Comparison of ENCODE assay signal across 9 cellular contexts in the genomic region with DNA sequence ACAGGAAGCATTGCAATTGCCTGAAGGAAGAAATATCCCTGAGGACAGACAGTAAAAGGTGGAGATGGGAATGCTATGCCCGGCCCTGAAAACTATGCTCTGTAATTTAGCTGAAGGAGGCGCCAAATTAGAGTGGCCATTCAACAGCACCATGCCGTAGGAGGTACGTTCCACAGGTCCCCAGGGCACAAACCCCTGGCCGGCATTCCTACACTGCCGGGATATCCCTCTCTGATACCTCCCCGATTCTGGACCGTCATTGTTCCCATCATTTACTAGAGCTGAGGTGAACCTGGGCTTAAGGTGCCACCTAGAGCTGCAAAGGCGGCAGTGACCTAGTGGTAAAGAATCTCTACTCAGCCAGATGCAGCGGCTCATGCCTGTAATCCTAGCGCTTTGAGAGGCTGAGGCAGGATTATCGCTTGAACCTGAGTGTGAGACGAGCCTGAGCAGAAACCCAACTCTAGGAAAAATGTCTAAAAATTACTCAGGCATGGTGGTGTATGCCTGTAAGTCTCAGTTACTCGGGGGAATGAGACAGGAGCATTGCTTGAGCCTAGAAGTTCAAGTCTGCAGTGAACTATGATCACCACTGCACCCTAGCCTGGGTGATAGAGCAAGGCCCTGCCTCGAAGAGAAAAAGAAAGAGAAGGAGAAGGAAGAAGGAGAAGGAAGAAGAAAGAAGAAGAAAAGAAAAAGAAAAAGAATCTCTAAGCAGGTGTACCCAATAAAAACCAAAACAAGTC. TPM values are rescaled to one million over a fixed set of nuclear protein-coding genes. Genes with fewer than 3 reads are reported as not detected.
DNase-seq lines count a peak whose midpoint lies in the region; ATAC-seq and TF ChIP-seq lines count a peak whose summit lies in the region.
"Had no signal": no experiment of that assay in that cellular context is flagged by ENCODE, and none has a peak within 500 bp of the region (broad histone marks: within the 10 kb centered on the region; RNA-seq: fewer than 3 reads in every experiment).

No MANE protein-coding gene starts in this region.

- ATAC-seq in GM18502 (IDR thresholded peaks at IDR 0.05; ENCODE audit: poor library complexity, unreplicated experiment): no peak
- ATAC-seq in HG02759 (IDR thresholded peaks at IDR 0.05; ENCODE audit: unreplicated experiment): no peak

- intact Hi-C loops in spleen (cut with DNase I; ENCODE audit: low total_unique reads): no loop called here

- H3K79me2 ChIP-seq in ACC112 (ENCODE audit: control insufficient read depth, insufficient read depth, low read length, unreplicated experiment): no peaks in the 10 kb centered on the region

- peak overlapping the region; percentile 58; the same call in 1 of the 2 replicates for H3K4me3 ChIP-seq in ACC112 (ENCODE audit: low read depth, low read length)
- H3K4me3 ChIP-seq in spleen: no peak overlapping the region
- H3K4me3 ChIP-seq: adrenal gland had no signal

- H3K27ac ChIP-seq in ACC112 (ENCODE audit: low read depth, low read length) (no peak overlapping the region), spleen (no peak overlapping the region)
- H3K27ac ChIP-seq: adrenal gland had no signal

- WGBS in spleen, 5 donors: 54 to 62% (median 56%) methylated on average over 15 of the region's 15 CpGs

- H2AFZ ChIP-seq in ACC112 (ENCODE audit: low read length, unreplicated experiment): peak overlapping the region; percentile 93

- no peak for TF ChIP-seq POLR2A in spleen (IDR thresholded peaks at IDR 0.05)

- H3K27me3 ChIP-seq in ACC112 (ENCODE audit: insufficient read depth, low read length) (no peaks in the 10 kb centered on the region), spleen (replicated peaks in 1 of 7) (peaks cover 0 to 25% (median 3%) of the 10 kb centered on the region in 7 donors)

- no peak for TF ChIP-seq CTCF in spleen (IDR thresholded peaks at IDR 0.05 in 8 of 11, conservative IDR thresholded peaks at IDR 0.05 in 3 of 11)

- H3K4me1 ChIP-seq in ACC112 (ENCODE audit: control insufficient read depth, insufficient read depth, low read length, unreplicated experiment) (no peaks in the 10 kb centered on the region), spleen (no peaks in the 10 kb centered on the region)
- H3K4me1 ChIP-seq: adrenal gland had no signal

- DNase-seq in HPDE6-E6E7 (ENCODE audit: extremely low spot score) (peak; percentile 19), astrocyte of the hippocampus (ENCODE audit: low read depth, low spot score) (peak; percentile 34), iPS-NIHi11 (ENCODE audit: low spot score) (peak; percentile 50), spleen (no peak), NCI-H1694 (lab: John Stamatoyannopoulos, UW) (no peak)
- DNase-seq: adrenal gland had no signal

- H3K9me3 ChIP-seq in spleen: peaks cover 0 to 18% (median 2%) of the 10 kb centered on the region in 8 donors
- H3K9me3 ChIP-seq: adrenal gland had no signal

- H3K36me3 ChIP-seq in ACC112 (ENCODE audit: insufficient read depth, low read length) (no peaks in the 10 kb centered on the region), spleen (no peaks in the 10 kb centered on the region)
- H3K36me3 ChIP-seq: adrenal gland had no signal

RNA-seq across cellular contexts. Expression of a gene that starts 53.0 kb away (rescaled TPM):
- 10 to 100 TPM; 48.0 to 78.2 (median 63.1) TPM for total RNA-seq in spleen
- polyA plus RNA-seq in spleen: 10 to 100 TPM; 12.4 to 20.9 (median 13.1) TPM

Comparison
In these comparisons a context has a peak if more than half of its experiments do, and no peak if none do; other contexts are left out.
1. DNase-seq: peak in HPDE6-E6E7 (single experiment), astrocyte of the hippocampus (single experiment) and iPS-NIHi11 (single experiment); none in spleen (single experiment) and NCI-H1694 (single experiment).